ENCODE assay signal across 22 cellular contexts in genomic region chr5:14321936-14322335, GRCh38.
DNase-seq lines count a peak whose midpoint lies in the region; ATAC-seq and TF ChIP-seq lines count a peak whose summit lies in the region.
"Had no signal": no experiment of that assay in that cellular context is flagged by ENCODE, and none has a peak within 500 bp of the region (broad histone marks: within the 10 kb centered on the region; RNA-seq: fewer than 3 reads in every experiment).

No MANE protein-coding gene starts in this region.

- no peak overlapping the region for H3K23ac ChIP-seq in mesendoderm (ENCODE audit: low read length)

- no peak for TF ChIP-seq POLR2A in spleen (IDR thresholded peaks at IDR 0.05)

- H3K4ac ChIP-seq in mesendoderm (ENCODE audit: low read depth, low read length), result no peak overlapping the region

- H2AK5ac ChIP-seq in mesendoderm (ENCODE audit: low read length), result no peak overlapping the region

- H3K79me2 ChIP-seq in GM23338 (replicated peaks; ENCODE audit: insufficient read depth) (peaks cover 3% of the 10 kb centered on the region; the same call in 1 of the 2 replicates), mesendoderm (ENCODE audit: control insufficient read depth, insufficient read depth, low read length) (no peaks in the 10 kb centered on the region)

- no CpG with 5 or more reads among the region's 3 CpGs for WGBS in mesendoderm (ENCODE audit: extremely low coverage, insufficient coverage, low lambda C conversion rate)
- 89 to 98% (median 91%) methylated on average over 3 of the region's 3 CpGs for WGBS in spleen, 5 donors

- no peak overlapping the region for H3K9ac ChIP-seq in mesendoderm (ENCODE audit: low read length)

- H3K27ac Mint-ChIP-seq in GM23338, result peak overlapping the region; percentile 4; the same call in 1 of the 2 replicates
- H3K27ac Mint-ChIP-seq: CD14-positive monocyte had no signal

- H3K4me1 Mint-ChIP-seq in GM23338, result peaks cover 21% of the 10 kb centered on the region

- no peaks in the 10 kb centered on the region for H3F3A ChIP-seq in GM23338 (replicated peaks; ENCODE audit: low read depth)

- no peak overlapping the region for H3K4me3 Mint-ChIP-seq in GM23338
- H3K4me3 Mint-ChIP-seq: CD14-positive monocyte had no signal

- H3K27me3 ChIP-seq in GM23338 (ENCODE audit: insufficient read depth) (no peaks in the 10 kb centered on the region), mesendoderm (ENCODE audit: insufficient read depth, low read length, poor library complexity) (no peaks in the 10 kb centered on the region), spleen (replicated peaks in 1 of 7) (no peaks in the 10 kb centered on the region)
- H3K27me3 ChIP-seq: BE2C, Peyer's patch had no signal

- no peak overlapping the region for H2BK15ac ChIP-seq in mesendoderm (replicated peaks; ENCODE audit: low read depth)

- no peak overlapping the region for H3K18ac ChIP-seq in mesendoderm (ENCODE audit: low read length)

- intact Hi-C loops in posterior cingulate gyrus (cut with DNase I), result no loop called here
- intact Hi-C loops in spleen (cut with DNase I; ENCODE audit: low total_unique reads), result no loop called here

- H2BK120ac ChIP-seq in mesendoderm (ENCODE audit: low read depth, low read length), result no peak overlapping the region

- no peak overlapping the region for H4K5ac ChIP-seq in mesendoderm (ENCODE audit: low read length)

- TF ChIP-seq CTCF in AG10803 (conservative IDR thresholded peaks at IDR 0.05; ENCODE audit: low read length) (no peak), GM23338 (conservative IDR thresholded peaks at IDR 0.05; ENCODE audit: low read depth in 2 of 2) (no peak), VCaP (conservative IDR thresholded peaks at IDR 0.05) (no peak), spleen (IDR thresholded peaks at IDR 0.05 in 8 of 11, conservative IDR thresholded peaks at IDR 0.05 in 3 of 11) (no peak)

- H3K4me2 ChIP-seq in GM23338 (no peak overlapping the region), mesendoderm (ENCODE audit: low read length) (no peak overlapping the region)

- H4K20me1 ChIP-seq in GM23338 (replicated peaks; ENCODE audit: insufficient read depth), result no peaks in the 10 kb centered on the region; the same call in 1 of the 2 replicates

- peaks cover 51% of the 10 kb centered on the region for H3K36me3 Mint-ChIP-seq in GM23338 (ENCODE audit: low read depth)

- H3K36me3 ChIP-seq in GM23338 (ENCODE audit: insufficient read depth), result peaks cover 3% of the 10 kb centered on the region; the same call in 1 of the 2 replicates
- no peaks in the 10 kb centered on the region for H3K36me3 ChIP-seq in mesendoderm (ENCODE audit: control insufficient read depth, insufficient read depth, low read length)
- H3K36me3 ChIP-seq in spleen, result peaks cover 0 to 86% (median 13%) of the 10 kb centered on the region in 6 donors

- no peaks in the 10 kb centered on the region for H3K9me2 ChIP-seq in GM23338 (ENCODE audit: insufficient read depth)

- no peak for ATAC-seq in GM23338
- ATAC-seq: GM12878 had no signal

- H2AFZ ChIP-seq in GM23338, result no peak overlapping the region

- peaks cover 4% of the 10 kb centered on the region for H3K79me1 ChIP-seq in mesendoderm (ENCODE audit: low read length)

- no peak overlapping the region for H2BK5ac ChIP-seq in mesendoderm (ENCODE audit: low read length)

- H3K4me3 ChIP-seq in AG10803 (ENCODE audit: low read length), result no peak overlapping the region
- H3K4me3 ChIP-seq in GM23338, result no peak overlapping the region
- no peak overlapping the region for H3K4me3 ChIP-seq in mesendoderm (ENCODE audit: low read length)
- H3K4me3 ChIP-seq in spleen, result no peak overlapping the region
- H3K4me3 ChIP-seq: GM12878, Peyer's patch, SK-N-MC had no signal

- no peaks in the 10 kb centered on the region for H3K9me3 ChIP-seq in spleen
- H3K9me3 ChIP-seq: BE2C, Peyer's patch had no signal

- H3K4me1 ChIP-seq in GM23338 (ENCODE audit: insufficient read depth) (no peaks in the 10 kb centered on the region; the same call in 1 of the 2 replicates), mesendoderm (ENCODE audit: control insufficient read depth, low read depth, low read length) (peaks cover 5% of the 10 kb centered on the region), spleen (peaks cover 0 to 14% (median 0%) of the 10 kb centered on the region in 6 donors)
- H3K4me1 ChIP-seq: Peyer's patch had no signal

- H3K27me3 Mint-ChIP-seq in GM23338 (ENCODE audit: insufficient read depth, low read depth, poor library complexity), result peaks cover 2% of the 10 kb centered on the region

- DNase-seq in AG10803 (ENCODE audit: low read depth) (peak; percentile 71), GM23338 (ENCODE audit: low spot score) (no peak), mesendoderm (peak; percentile 14), posterior cingulate gyrus (no peak), spleen (no peak)
- no peak for DNase-seq in stimulated activated CD8-positive, alpha-beta memory T cell treated with anti-CD3 and anti-CD28 coated beads, Interleukin-4, amount 100 ng/mL, for 48 hours
- DNase-seq: BE2C, Calu3, DMS153, DND-41, GOT3, HCEC 1CT, NCI-H1048, NCI-H1417, NCI-H1694, Peyer's patch, SIG-M5 had no signal

- no peak overlapping the region for H3K56ac ChIP-seq in mesendoderm (ENCODE audit: low read length)

- H3K9me3 Mint-ChIP-seq in GM23338, result peaks cover 12% of the 10 kb centered on the region

- no peak overlapping the region for H4K8ac ChIP-seq in mesendoderm (ENCODE audit: low read depth, low read length)

- H3K27ac ChIP-seq in GM23338 (ENCODE audit: low read depth) (no peak overlapping the region), VCaP (peak overlapping the region; percentile 68), mesendoderm (ENCODE audit: low read depth, low read length) (no peak overlapping the region), spleen (no peak overlapping the region)
- H3K27ac ChIP-seq: 22Rv1, Peyer's patch, SK-N-MC had no signal

TF ChIP-seq in GM23338, 12 proteins besides CTCF, POLR2A, EP300 and RAD21:
- no peak for TF ChIP-seq ZNF331 (CRISPR knock-in tag; IDR thresholded peaks at IDR 0.05; ENCODE audit: low read depth)
- TF ChIP-seq ZNF462 (CRISPR knock-in tag; IDR thresholded peaks at IDR 0.05), result no peak
- no peak for TF ChIP-seq ZNF114 (CRISPR knock-in tag; IDR thresholded peaks at IDR 0.05)
- TF ChIP-seq NANOG (IDR thresholded peaks at IDR 0.05; ENCODE audit: borderline replicate concordance), result no peak
- no peak for TF ChIP-seq POLR2AphosphoS5 (IDR thresholded peaks at IDR 0.05; ENCODE audit: low read depth)
- no peak for TF ChIP-seq STAT1 (IDR thresholded peaks at IDR 0.05; ENCODE audit: unreplicated experiment)
- no peak for TF ChIP-seq CREB1 (CRISPR knock-in tag; IDR thresholded peaks at IDR 0.05; ENCODE audit: low read depth)
- TF ChIP-seq JUNB (IDR thresholded peaks at IDR 0.05; ENCODE audit: unreplicated experiment), result no peak
TF ChIP-seq in GM23338: peak in this region for 0.

Comparison
In these comparisons a context has a peak if more than half of its experiments do, and no peak if none do; other contexts are left out.
1. DNase-seq: peak in AG10803 (single experiment) and mesendoderm (single experiment); none in GM23338 (single experiment), stimulated activated CD8-positive, alpha-beta memory T cell treated with anti-CD3 and anti-CD28 coated beads, Interleukin-4, amount 100 ng/mL, for 48 hours (single experiment), posterior cingulate gyrus (0 of 10) and spleen (single experiment).